1 cellular context compared by ENCODE assay signal in genomic region chr9:34629492-34629809, GRCh38.
TF ChIP-seq lines count a peak whose summit lies in the region.

No MANE protein-coding gene starts in this region.

TF ChIP-seq in IMR-90, 13 proteins besides CTCF, POLR2A, EP300 and RAD21:
- no peak for TF ChIP-seq CHD1 (IDR thresholded peaks at IDR 0.05; ENCODE audit: low read depth, low read length)
- TF ChIP-seq MAFK (IDR thresholded peaks at IDR 0.05; ENCODE audit: low read depth, low read length), result no peak
- TF ChIP-seq MXI1 (IDR thresholded peaks at IDR 0.05; ENCODE audit: borderline replicate concordance, low read depth, low read length), result no peak
- no peak for TF ChIP-seq SMC3 (IDR thresholded peaks at IDR 0.05; ENCODE audit: low read depth, low read length)
- TF ChIP-seq BHLHE40 (IDR thresholded peaks at IDR 0.05; ENCODE audit: low read depth, low read length), result no peak
- no peak for TF ChIP-seq RFX5 (IDR thresholded peaks at IDR 0.05; ENCODE audit: low read depth, low read length)
- no peak for TF ChIP-seq CEBPB (IDR thresholded peaks at IDR 0.05; ENCODE audit: low read depth, low read length)
- no peak for TF ChIP-seq ELK1 (IDR thresholded peaks at IDR 0.05; ENCODE audit: borderline replicate concordance, low read depth, low read length)
- no peak for TF ChIP-seq NFE2L2 (IDR thresholded peaks at IDR 0.05; ENCODE audit: low read depth, low read length)
- no peak for TF ChIP-seq RCOR1 (IDR thresholded peaks at IDR 0.05; ENCODE audit: insufficient replicate concordance, low read length)
- TF ChIP-seq USF2 (IDR thresholded peaks at IDR 0.05; ENCODE audit: low read depth, low read length), result no peak
- no peak for TF ChIP-seq MAZ (IDR thresholded peaks at IDR 0.05; ENCODE audit: borderline replicate concordance, low read depth, low read length)
- no peak for TF ChIP-seq FOS (IDR thresholded peaks at IDR 0.05; ENCODE audit: low read depth, low read length)
TF ChIP-seq in IMR-90: peak in this region for 0.
